ENCODE assay signal across 20 cellular contexts in genomic region chr20:57148266-57148665, GRCh38.
"Had no signal": no experiment of that assay in that cellular context is flagged by ENCODE, and none has a peak within 500 bp of the region (broad histone marks: within the 10 kb centered on the region; RNA-seq: fewer than 3 reads in every experiment).

No MANE protein-coding gene starts in this region.

- H3K9me3 ChIP-seq: adrenal gland, breast epithelium, left lung, tibial artery had no signal

- H3K4me1 ChIP-seq: adrenal gland, breast epithelium, left lung, parathyroid adenoma, tibial artery had no signal

- H3K9me3 Mint-ChIP-seq: dendritic cell treated with granulocyte-macrophage colony-stimulating factor and Interleukin-4, amounts not matched to agents 40 ng/mL and 50 ng/mL, for 4 days had no signal

- H3K9ac ChIP-seq: parathyroid adenoma had no signal

- DNase-seq: activated CD4-positive, alpha-beta memory T cell treated with anti-CD3 and anti-CD28 coated beads for 36 hours; activated CD4-positive, alpha-beta T cell treated with anti-CD3 and anti-CD28 coated beads for 36 hours; activated gamma-delta T cell treated with Interleukin-2 at 50 U/mL for 16 hours; activated T-cell treated with anti-CD3 and anti-CD28 coated beads for 4 hours; adrenal gland; effector CD8-positive, alpha-beta T cell; hippocampal formation; left lung; naive thymus-derived CD4-positive, alpha-beta T cell; stimulated activated CD4-positive, alpha-beta T cell treated with anti-CD3 and anti-CD28 coated beads, Interleukin-2, amount 100 ng/mL, for 24 hours; stimulated activated naive CD4-positive, alpha-beta T cell treated with Interleukin-2 at 50 U/mL for 16 hours; tibial artery had no signal

- H3K4me1 Mint-ChIP-seq: activated CD4-positive, alpha-beta T cell treated with anti-CD3 and anti-CD28 coated beads for 36 hours; memory B cell had no signal

- H3K4me3 ChIP-seq: adrenal gland, breast epithelium, left lung, tibial artery had no signal

- ATAC-seq: activated CD4-positive, alpha-beta T cell treated with anti-CD3 and anti-CD28 coated beads for 36 hours; activated naive CD4-positive, alpha-beta T cell treated with anti-CD3 and anti-CD28 coated beads, Interleukin-2, amount 50 U/mL, for 72 hours; esophagus mucosa; left lung; naive thymus-derived CD4-positive, alpha-beta T cell; WTC11 had no signal

- H3K79me2 ChIP-seq: parathyroid adenoma had no signal

- H3K36me3 ChIP-seq: adrenal gland, breast epithelium, left lung, tibial artery had no signal

- H2AFZ ChIP-seq: parathyroid adenoma had no signal

- H3K27ac ChIP-seq: adrenal gland, breast epithelium, left lung, parathyroid adenoma, tibial artery had no signal

- H3K27me3 ChIP-seq: adrenal gland, breast epithelium had no signal

- H3K36me3 Mint-ChIP-seq: activated CD4-positive, alpha-beta memory T cell treated with anti-CD3 and anti-CD28 coated beads for 36 hours; activated naive CD4-positive, alpha-beta T cell treated with anti-CD3 and anti-CD28 coated beads, Interleukin-2, amount 50 U/mL, for 72 hours; memory B cell; WTC11 had no signal

- H3K27ac Mint-ChIP-seq: activated CD4-positive, alpha-beta memory T cell treated with anti-CD3 and anti-CD28 coated beads for 36 hours; activated CD4-positive, alpha-beta T cell treated with anti-CD3 and anti-CD28 coated beads for 36 hours; activated naive CD4-positive, alpha-beta T cell treated with anti-CD3 and anti-CD28 coated beads, Interleukin-2, amount 50 U/mL, for 72 hours; activated T-helper 1 cell treated with anti-CD3 and anti-CD28 coated beads, Interleukin-12 subunit alpha, Interleukin-12 subunit beta, Interleukin-2, Interleukin-4 antibody, amounts not matched to agents 30 ng/mL and 10 ng/mL and 1 ng/mL, durations not matched to agents 14 hours and 24 hours and 36 hours; dendritic cell treated with granulocyte-macrophage colony-stimulating factor and Interleukin-4, amounts not matched to agents 40 ng/mL and 50 ng/mL, for 4 days; memory B cell; naive thymus-derived CD4-positive, alpha-beta T cell; WTC11 had no signal

- H3K4me3 Mint-ChIP-seq: activated CD4-positive, alpha-beta memory T cell treated with anti-CD3 and anti-CD28 coated beads for 36 hours; activated CD4-positive, alpha-beta T cell treated with anti-CD3 and anti-CD28 coated beads for 36 hours; activated T-helper 1 cell treated with anti-CD3 and anti-CD28 coated beads, Interleukin-12 subunit alpha, Interleukin-12 subunit beta, Interleukin-2, Interleukin-4 antibody, amounts not matched to agents 30 ng/mL and 10 ng/mL and 1 ng/mL, durations not matched to agents 14 hours and 24 hours and 36 hours; dendritic cell treated with granulocyte-macrophage colony-stimulating factor and Interleukin-4, amounts not matched to agents 40 ng/mL and 50 ng/mL, for 4 days; memory B cell; naive thymus-derived CD4-positive, alpha-beta T cell; WTC11 had no signal
